8 cellular contexts compared by ENCODE assay signal in the genomic region with DNA sequence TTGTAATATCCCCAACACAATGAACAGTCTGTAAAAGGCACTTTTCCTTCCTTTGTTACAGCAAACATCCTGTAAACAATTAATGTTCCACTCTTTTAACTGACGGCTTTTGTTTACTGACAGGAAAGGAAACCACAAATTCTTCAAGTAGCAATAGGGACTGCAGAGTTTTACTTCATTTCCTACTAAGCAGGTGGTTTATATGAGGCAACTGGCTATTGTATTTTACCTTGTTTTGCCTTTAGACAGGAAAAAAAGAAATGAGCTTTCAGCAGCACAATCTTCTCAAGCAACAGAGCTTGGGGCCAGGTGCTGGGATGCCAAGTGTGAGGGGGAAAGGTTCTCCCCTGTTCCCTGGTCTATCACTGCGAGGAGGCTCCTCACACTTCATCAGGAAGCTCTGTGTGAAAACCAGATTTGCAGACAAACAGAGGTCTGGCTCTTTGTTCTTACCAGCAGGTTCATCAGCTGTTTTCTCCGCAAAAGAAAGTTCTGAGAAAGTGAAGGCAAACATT. TPM values are rescaled to one million over a fixed set of nuclear protein-coding genes. Genes with fewer than 3 reads are reported as not detected.
A peak's percentile ranks its signal among the peaks of the same experiment; 100 is the strongest.
DNase-seq lines count a peak whose midpoint lies in the region; ATAC-seq, FAIRE-seq and TF ChIP-seq lines count a peak whose summit lies in the region.

No MANE protein-coding gene starts in this region.

- intact Hi-C loops in head of caudate nucleus (cut with DNase I), result no loop called here

- no peaks in the 10 kb centered on the region for H3K27me3 Mint-ChIP-seq in activated naive CD4-positive, alpha-beta T cell treated with anti-CD3 and anti-CD28 coated beads, Interleukin-2, amount 50 U/mL, for 24 hours

- DNase-seq in activated naive CD4-positive, alpha-beta T cell treated with Interleukin-2 at 50 U/mL for 16 hours, result no peak
- DNase-seq in suprapubic skin (ENCODE audit: low spot score in 2 of 2) (no peak), head of caudate nucleus (no peak), AG20443 (ENCODE audit: low spot score) (no peak)

- H3K4me3 ChIP-seq in HUES6 (ENCODE audit: low read depth, low read length) (no peak overlapping the region; the same call in 1 of the 2 replicates), suprapubic skin (no peak overlapping the region)

- TF ChIP-seq CTCF in suprapubic skin (IDR thresholded peaks at IDR 0.05), result no peak

- H3K36me3 ChIP-seq in HUES6 (ENCODE audit: control insufficient read depth, insufficient read depth, low read length), result no peaks in the 10 kb centered on the region
- no peaks in the 10 kb centered on the region for H3K36me3 ChIP-seq in suprapubic skin

- ATAC-seq in GM18517 (IDR thresholded peaks at IDR 0.05; ENCODE audit: unreplicated experiment), result no peak

- peak overlapping the region; percentile 20 for H3K27ac Mint-ChIP-seq in activated naive CD4-positive, alpha-beta T cell treated with anti-CD3 and anti-CD28 coated beads, Interleukin-2, amount 50 U/mL, for 24 hours

- no peak overlapping the region for H3K9ac ChIP-seq in HUES6 (ENCODE audit: low read length)

- TF ChIP-seq EP300 in suprapubic skin (IDR thresholded peaks at IDR 0.05), result no peak

- H3K36me3 Mint-ChIP-seq in activated naive CD4-positive, alpha-beta T cell treated with anti-CD3 and anti-CD28 coated beads, Interleukin-2, amount 50 U/mL, for 24 hours, result no peaks in the 10 kb centered on the region

- H3K9me3 Mint-ChIP-seq in activated naive CD4-positive, alpha-beta T cell treated with anti-CD3 and anti-CD28 coated beads, Interleukin-2, amount 50 U/mL, for 24 hours, result no peaks in the 10 kb centered on the region

- H3K27me3 ChIP-seq in HUES6 (ENCODE audit: control insufficient read depth, insufficient read depth, low read length), result no peaks in the 10 kb centered on the region
- H3K27me3 ChIP-seq in suprapubic skin, result no peaks in the 10 kb centered on the region

- H3K9me3 ChIP-seq in HUES6 (ENCODE audit: control insufficient read depth, insufficient read depth, low read depth, low read length), result no peaks in the 10 kb centered on the region
- H3K9me3 ChIP-seq in suprapubic skin, result no peaks in the 10 kb centered on the region

- WGBS in suprapubic skin, result 62% methylated on average over 3 of the region's 3 CpGs

- H3K4me3 Mint-ChIP-seq in activated naive CD4-positive, alpha-beta T cell treated with anti-CD3 and anti-CD28 coated beads, Interleukin-2, amount 50 U/mL, for 24 hours, result peak overlapping the region; percentile 20

- TF ChIP-seq POLR2A in suprapubic skin (IDR thresholded peaks at IDR 0.05), result no peak

- FAIRE-seq in endometrium (lab: Jason Lieb, UNC), result peak; percentile 21

- peak overlapping the region; percentile 74 for H3K27ac ChIP-seq in HUES6 (ENCODE audit: low read depth, low read length)
- peak overlapping the region; percentile 17 for H3K27ac ChIP-seq in suprapubic skin

- H3K4me1 ChIP-seq in HUES6 (ENCODE audit: control insufficient read depth, insufficient read depth, low read length) (peaks cover 67% of the 10 kb centered on the region), suprapubic skin (peaks cover 15% of the 10 kb centered on the region)

- peaks cover 33% of the 10 kb centered on the region for H3K4me1 Mint-ChIP-seq in activated naive CD4-positive, alpha-beta T cell treated with anti-CD3 and anti-CD28 coated beads, Interleukin-2, amount 50 U/mL, for 24 hours

RNA-seq across cellular contexts. Expression of gene SIPA1L2, which starts 51.2 kb away (rescaled TPM):
- 10 to 100 TPM; 14.8 to 25.1 (median 20.8) TPM for total RNA-seq in suprapubic skin
